Comparison of ENCODE assay signal across 1 cellular context in genomic region chr5:60613826-60614225, GRCh38.
TF ChIP-seq lines count a peak whose summit lies in the region.

No MANE protein-coding gene starts in this region.

TF ChIP-seq in IMR-90, 13 proteins besides CTCF, POLR2A, EP300 and RAD21:
- TF ChIP-seq RFX5 (IDR thresholded peaks at IDR 0.05; ENCODE audit: low read depth, low read length) (no peak), MAFK (IDR thresholded peaks at IDR 0.05; ENCODE audit: low read depth, low read length) (no peak), BHLHE40 (IDR thresholded peaks at IDR 0.05; ENCODE audit: low read depth, low read length) (no peak), MXI1 (IDR thresholded peaks at IDR 0.05; ENCODE audit: borderline replicate concordance, low read depth, low read length) (no peak), RCOR1 (IDR thresholded peaks at IDR 0.05; ENCODE audit: insufficient replicate concordance, low read length) (no peak)
